In genomic region chr11:14357843-14358728, GRCh38 we compare ENCODE assay signal across 8 cellular contexts. TPM values are rescaled to one million over a fixed set of nuclear protein-coding genes. Genes with fewer than 3 reads are reported as not detected.
DNase-seq lines count a peak whose midpoint lies in the region; ATAC-seq and TF ChIP-seq lines count a peak whose summit lies in the region.

No MANE protein-coding gene starts in this region.

- H3K27me3 Mint-ChIP-seq in natural killer cell treated with Interleukin-12 subunit alpha and Interleukin-12 subunit beta and Interleukin-15 and Interleukin-18, amount 100 ng/mL, for 72 hours: no peaks in the 10 kb centered on the region

- H3K4me3 Mint-ChIP-seq in natural killer cell treated with Interleukin-12 subunit alpha and Interleukin-12 subunit beta and Interleukin-15 and Interleukin-18, amount 100 ng/mL, for 72 hours: peak overlapping the region; percentile 99

- H3K9me3 Mint-ChIP-seq in natural killer cell treated with Interleukin-12 subunit alpha and Interleukin-12 subunit beta and Interleukin-15 and Interleukin-18, amount 100 ng/mL, for 72 hours: no peaks in the 10 kb centered on the region

- H3K27ac Mint-ChIP-seq in natural killer cell treated with Interleukin-12 subunit alpha and Interleukin-12 subunit beta and Interleukin-15 and Interleukin-18, amount 100 ng/mL, for 72 hours: peak overlapping the region; percentile 96 to 98

- no peak for TF ChIP-seq CTCF in esophagus squamous epithelium (IDR thresholded peaks at IDR 0.05)
- peak in 1 of 4 experiments; percentile 0 for TF ChIP-seq CTCF in uterus (IDR thresholded peaks at IDR 0.05)

- WGBS in esophagus squamous epithelium, 2 donors: 1 to 4% methylated on average over 10 to 22 of the region's 74 CpGs

- peaks cover 53 to 68% of the 10 kb centered on the region in 2 donors for H3K4me1 Mint-ChIP-seq in natural killer cell treated with Interleukin-12 subunit alpha and Interleukin-12 subunit beta and Interleukin-15 and Interleukin-18, amount 100 ng/mL, for 72 hours (ENCODE audit: low read depth in 2 of 2)

- TF ChIP-seq POLR2A in esophagus squamous epithelium (IDR thresholded peaks at IDR 0.05) (no peak), uterus (IDR thresholded peaks at IDR 0.05) (no peak)

- peaks cover 0 to 23% (median 3%) of the 10 kb centered on the region in 3 donors for H3K4me1 ChIP-seq in esophagus squamous epithelium
- H3K4me1 ChIP-seq in uterus: no peaks in the 10 kb centered on the region

- H3K27ac ChIP-seq in esophagus squamous epithelium (peak overlapping the region; percentile 61 to 91 (median 88)), uterus (peak overlapping the region; percentile 86 to 87)

- H3K27me3 ChIP-seq in esophagus squamous epithelium: no peaks in the 10 kb centered on the region
- no peaks in the 10 kb centered on the region for H3K27me3 ChIP-seq in uterus

- ATAC-seq in HG02840 (IDR thresholded peaks at IDR 0.05; ENCODE audit: low FRiP score, unreplicated experiment): peak; percentile 62
- ATAC-seq in natural killer cell treated with Interleukin-12 subunit alpha and Interleukin-12 subunit beta and Interleukin-15 and Interleukin-18, amount 100 ng/mL, for 72 hours: peak; percentile 67 to 72

- H3K36me3 ChIP-seq in esophagus squamous epithelium (no peaks in the 10 kb centered on the region), uterus (no peaks in the 10 kb centered on the region)

- DNase-seq in NOMO-1 treated with DMSO at 0.1 percent for 48 hours (lab: John Stamatoyannopoulos, UW; ENCODE audit: unreplicated experiment): peak; percentile 7
- DNase-seq in NOMO-1 treated with dmso at 0.1 percent for 144 hours (lab: John Stamatoyannopoulos, UW; ENCODE audit: unreplicated experiment): no peak
- DNase-seq in NCI-H226: peak; percentile 73
- DNase-seq in activated T-cell treated with anti-CD3 and anti-CD28 coated beads for 4 hours: peak; percentile 8
- DNase-seq in esophagus squamous epithelium (lab: John Stamatoyannopoulos, UW): no peak
- peak; percentile 74 for DNase-seq in natural killer cell treated with Interleukin-12 subunit alpha and Interleukin-12 subunit beta and Interleukin-15 and Interleukin-18, amount 100 ng/mL, for 72 hours (ENCODE audit: low spot score)
- peak; percentile 45 to 49 for DNase-seq in uterus

- intact Hi-C loops in esophagus squamous epithelium (cut with DNase I) (no loop called here), uterus (cut with DNase I; ENCODE audit: low total_unique reads) (no loop called here)

- peaks cover 10% of the 10 kb centered on the region for H3K36me3 Mint-ChIP-seq in natural killer cell treated with Interleukin-12 subunit alpha and Interleukin-12 subunit beta and Interleukin-15 and Interleukin-18, amount 100 ng/mL, for 72 hours

- H3K4me3 ChIP-seq in esophagus squamous epithelium (peak overlapping the region; percentile 67 to 99 (median 95)), uterus (peak overlapping the region; percentile 62 to 64)

- no peaks in the 10 kb centered on the region for H3K9me3 ChIP-seq in esophagus squamous epithelium
- no peaks in the 10 kb centered on the region for H3K9me3 ChIP-seq in uterus

RNA-seq across cellular contexts. Expression of gene RRAS2, which starts 0.9 kb away (rescaled TPM):
- 10 to 100 TPM; 14.1 to 42.5 (median 29.0) TPM for total RNA-seq in esophagus squamous epithelium
- total RNA-seq in natural killer cell treated with Interleukin-12 subunit alpha and Interleukin-12 subunit beta and Interleukin-15 and Interleukin-18, amount 100 ng/mL, for 72 hours: 100 to 1,000 TPM in 1 of 2 donors, 10 to 100 TPM in 1; 97.3 to 141 TPM
- 10 to 100 TPM; 18.7 to 43.6 (median 36.8) TPM for total RNA-seq in uterus

Comparison
In these comparisons a context has a peak if more than half of its experiments do, and no peak if none do; other contexts are left out.
1. DNase-seq: peak in NOMO-1 treated with DMSO at 0.1 percent for 48 hours (single experiment), NCI-H226 (single experiment), activated T-cell treated with anti-CD3 and anti-CD28 coated beads for 4 hours (single experiment), natural killer cell treated with Interleukin-12 subunit alpha and Interleukin-12 subunit beta and Interleukin-15 and Interleukin-18, amount 100 ng/mL, for 72 hours (single experiment) and uterus (2 of 2); none in NOMO-1 treated with dmso at 0.1 percent for 144 hours (single experiment) and esophagus squamous epithelium (single experiment).